13 cellular contexts compared by ENCODE assay signal in the genomic region with DNA sequence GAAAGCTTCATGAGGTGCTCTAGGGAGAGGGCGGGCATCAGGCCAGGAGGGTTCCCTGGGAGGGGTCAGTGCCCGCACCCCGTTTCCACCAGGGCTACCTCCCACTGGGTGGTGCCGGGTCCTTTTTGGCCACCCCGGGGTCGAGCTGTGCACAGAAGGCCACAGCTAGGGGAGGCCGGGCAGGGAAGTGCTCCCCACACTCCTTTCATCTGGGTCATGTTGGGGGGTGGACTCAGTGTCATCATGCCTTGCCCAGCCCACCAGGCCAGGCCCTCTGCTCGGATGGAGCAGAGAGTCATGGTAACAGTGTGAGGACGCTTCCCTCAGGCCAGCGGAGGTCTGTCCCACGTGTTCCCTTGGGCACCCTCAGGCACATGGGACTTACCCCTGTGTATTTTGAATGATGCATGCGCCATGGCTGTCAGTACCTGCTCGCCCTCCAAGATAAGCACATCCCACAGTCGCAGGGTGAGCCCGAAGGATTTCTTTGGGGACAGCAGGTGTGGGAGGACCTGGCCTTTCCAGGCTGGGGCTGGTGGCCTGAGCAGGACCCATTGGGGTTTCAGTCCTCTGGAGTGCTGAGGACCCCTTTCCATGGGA. TPM values are rescaled to one million over a fixed set of nuclear protein-coding genes. Genes with fewer than 3 reads are reported as not detected.
"Had no signal": no experiment of that assay in that cellular context is flagged by ENCODE, and none has a peak within 500 bp of the region (broad histone marks: within the 10 kb centered on the region; RNA-seq: fewer than 3 reads in every experiment).

No MANE protein-coding gene starts in this region.

- DNase-seq: activated naive CD8-positive, alpha-beta T cell treated with anti-CD3 and anti-CD28 coated beads for 36 hours; activated T-cell treated with anti-CD3 and anti-CD28 coated beads for 4 hours; brain microvascular endothelial cell; esophagus squamous epithelium; foreskin fibroblast; midbrain; SIG-M5; SW 1271 had no signal

- H3K9ac ChIP-seq: neural progenitor cell, parathyroid adenoma had no signal

- H3K4me3 ChIP-seq: esophagus squamous epithelium, neural progenitor cell, tibial nerve had no signal

- H3K9me3 ChIP-seq: esophagus squamous epithelium, tibial nerve had no signal

- H3K27ac ChIP-seq: brain microvascular endothelial cell, esophagus squamous epithelium, neural progenitor cell, parathyroid adenoma, tibial nerve had no signal

- H3K27me3 ChIP-seq: brain microvascular endothelial cell, esophagus squamous epithelium, neural progenitor cell, tibial nerve had no signal

- H3K36me3 ChIP-seq: brain microvascular endothelial cell, esophagus squamous epithelium, neural progenitor cell, tibial nerve had no signal

- H3K4me1 ChIP-seq: esophagus squamous epithelium, neural progenitor cell, parathyroid adenoma had no signal

RNA-seq across cellular contexts. Expression of gene TNFRSF13B, which starts 46.4 kb away (rescaled TPM):
- total RNA-seq: cerebellum, esophagus squamous epithelium, skeletal muscle tissue, tibial nerve had no signal
